13 cellular contexts compared by ENCODE assay signal in the genomic region with DNA sequence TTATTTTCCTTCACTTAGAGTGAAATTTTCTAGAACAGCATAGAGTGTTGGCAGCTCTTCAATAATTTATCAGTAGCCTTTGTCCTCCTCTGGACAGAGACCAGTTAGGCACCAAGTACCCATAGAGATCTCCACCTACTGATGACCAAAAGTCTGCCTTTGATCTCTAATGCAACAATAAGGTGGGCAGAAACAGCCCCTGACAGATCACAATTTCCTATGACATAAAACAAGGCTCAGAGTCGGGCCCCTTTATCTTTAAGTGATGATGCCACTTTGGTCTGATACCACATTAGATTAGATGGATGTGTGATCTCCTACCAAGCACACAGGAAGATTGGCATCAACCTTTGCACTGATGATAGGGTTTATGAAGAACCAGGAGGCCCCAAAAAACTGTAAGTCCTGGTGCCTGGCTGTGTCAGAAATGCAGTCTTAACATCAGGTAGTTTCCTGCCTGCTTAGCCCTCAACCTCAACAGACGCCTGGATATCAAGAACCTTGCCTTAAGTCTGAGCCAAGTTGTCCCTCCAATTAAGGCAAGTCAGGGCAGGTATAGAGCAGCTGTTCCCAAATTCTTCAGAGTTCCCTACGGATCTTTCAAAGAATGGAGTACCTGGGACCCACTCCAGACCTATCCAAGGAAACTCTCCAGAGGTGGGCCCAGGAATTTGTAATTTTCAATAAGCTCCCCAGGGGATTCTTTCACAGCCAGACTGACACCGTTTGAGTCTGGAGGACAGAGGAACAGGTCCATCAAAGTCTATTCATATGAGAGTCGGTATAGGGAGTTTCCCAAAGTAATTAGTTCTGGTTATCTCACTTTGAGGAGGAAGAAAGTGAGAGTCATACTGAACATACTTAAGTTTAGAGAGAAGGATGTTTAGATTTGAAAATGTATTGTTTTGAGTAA. TPM values are rescaled to one million over a fixed set of nuclear protein-coding genes. Genes with fewer than 3 reads are reported as not detected.
DNase-seq lines count a peak whose midpoint lies in the region; TF ChIP-seq lines count a peak whose summit lies in the region.
"Had no signal": no experiment of that assay in that cellular context is flagged by ENCODE, and none has a peak within 500 bp of the region (broad histone marks: within the 10 kb centered on the region; RNA-seq: fewer than 3 reads in every experiment).

No MANE protein-coding gene starts in this region.

- peak overlapping the region; percentile 74 for H3K27ac Mint-ChIP-seq in T-helper 1 cell treated with Interleukin-12 subunit alpha and Interleukin-12 subunit beta and Interleukin-4 antibody, amounts not matched to agents 30 μg/mL and 1 μg/mL, for 36 hours
- H3K27ac Mint-ChIP-seq in activated naive CD4-positive, alpha-beta T cell treated with anti-CD3 and anti-CD28 coated beads, Interleukin-2, amount 10 ng/mL, durations not matched to agents 7 days and 5 days: peak overlapping the region; percentile 56

- no peak overlapping the region for H2AK5ac ChIP-seq in trophoblast cell (ENCODE audit: low read length)

- no peaks in the 10 kb centered on the region for H3K27me3 ChIP-seq in trophoblast cell (ENCODE audit: insufficient read depth, low read length)
- H3K27me3 ChIP-seq: hepatocyte had no signal

- H2BK120ac ChIP-seq in trophoblast cell (ENCODE audit: insufficient read depth, low read length, poor library complexity): no peak overlapping the region

- no peaks in the 10 kb centered on the region for H3K9me3 ChIP-seq in trophoblast cell (ENCODE audit: insufficient read depth, low read depth, low read length)
- H3K9me3 ChIP-seq: thoracic aorta had no signal

- peaks cover 72% of the 10 kb centered on the region for H3K4me1 Mint-ChIP-seq in T-helper 1 cell treated with Interleukin-12 subunit alpha and Interleukin-12 subunit beta and Interleukin-4 antibody, amounts not matched to agents 30 μg/mL and 1 μg/mL, for 36 hours (ENCODE audit: low read depth)
- H3K4me1 Mint-ChIP-seq in activated naive CD4-positive, alpha-beta T cell treated with anti-CD3 and anti-CD28 coated beads, Interleukin-2, amount 10 ng/mL, durations not matched to agents 7 days and 5 days: peaks cover 81% of the 10 kb centered on the region

- no peak overlapping the region for H4K12ac ChIP-seq in trophoblast cell (ENCODE audit: low read depth, low read length)

- CTCF ChIA-PET in activated naive CD4-positive, alpha-beta T cell treated with anti-CD3 and anti-CD28 coated beads, Interleukin-2, amount 10 ng/mL, durations not matched to agents 7 days and 5 days (lab: Charles Lee): interaction anchor here (0.9 to 4.8 kb wide), 6 partner anchors 45 to 238 kb away, joined by 3 to 29 read pairs (median 4); a partner anchor contains a TSS

- H3K4me2 ChIP-seq in trophoblast cell (ENCODE audit: low read length): no peak overlapping the region
- H3K4me2 ChIP-seq: hepatocyte had no signal

- H3K4me3 Mint-ChIP-seq in T-helper 1 cell treated with Interleukin-12 subunit alpha and Interleukin-12 subunit beta and Interleukin-4 antibody, amounts not matched to agents 30 μg/mL and 1 μg/mL, for 36 hours: peak overlapping the region; percentile 50
- H3K4me3 Mint-ChIP-seq in activated naive CD4-positive, alpha-beta T cell treated with anti-CD3 and anti-CD28 coated beads, Interleukin-2, amount 10 ng/mL, durations not matched to agents 7 days and 5 days: no peak overlapping the region
- H3K4me3 Mint-ChIP-seq: naive B cell had no signal

- H3K36me3 ChIP-seq in trophoblast cell (ENCODE audit: control insufficient read depth in 1 of 2, insufficient read depth in 2 of 2, low read length in 2 of 2): no peaks in the 10 kb centered on the region
- H3K36me3 ChIP-seq: thoracic aorta had no signal

- H2AFZ ChIP-seq in trophoblast cell (ENCODE audit: insufficient read depth, low read length, poor library complexity): no peak overlapping the region
- H2AFZ ChIP-seq: hepatocyte had no signal

- H3K27me3 Mint-ChIP-seq in T-helper 1 cell treated with Interleukin-12 subunit alpha and Interleukin-12 subunit beta and Interleukin-4 antibody, amounts not matched to agents 30 μg/mL and 1 μg/mL, for 36 hours (ENCODE audit: low read depth): no peaks in the 10 kb centered on the region
- no peaks in the 10 kb centered on the region for H3K27me3 Mint-ChIP-seq in activated naive CD4-positive, alpha-beta T cell treated with anti-CD3 and anti-CD28 coated beads, Interleukin-2, amount 10 ng/mL, durations not matched to agents 7 days and 5 days
- H3K27me3 Mint-ChIP-seq: naive B cell had no signal

- no peak overlapping the region for H3K27ac ChIP-seq in trophoblast cell (ENCODE audit: low read depth, low read length)
- H3K27ac ChIP-seq: hepatocyte, thoracic aorta had no signal

- no peak overlapping the region for H3K14ac ChIP-seq in trophoblast cell (ENCODE audit: low read length)

- DNase-seq in NCI-H82 (lab: John Stamatoyannopoulos, UW) (peak; percentile 24), NCI-H82 treated with DMSO at 0.1 percent for 48 hours (lab: John Stamatoyannopoulos, UW; ENCODE audit: unreplicated experiment) (no peak), amygdala (lab: John Stamatoyannopoulos, UW) (no peak), foreskin fibroblast (no peak), trophoblast cell (no peak)
- DNase-seq in activated naive CD4-positive, alpha-beta T cell treated with anti-CD3 and anti-CD28 coated beads, Interleukin-2, amount 10 ng/mL, durations not matched to agents 7 days and 5 days: no peak
- peak; percentile 58 for DNase-seq in stimulated activated CD8-positive, alpha-beta memory T cell treated with anti-CD3 and anti-CD28 coated beads, Interleukin-4, amount 100 ng/mL, for 48 hours
- DNase-seq: activated CD4-positive, CD25-positive, alpha-beta regulatory T cell; cortex of kidney; naive B cell had no signal

- H2BK5ac ChIP-seq in trophoblast cell (ENCODE audit: low read depth, low read length, poor library complexity): no peak overlapping the region

- H4K8ac ChIP-seq in trophoblast cell (ENCODE audit: low read depth, low read length): no peak overlapping the region

- no peak overlapping the region for H4K91ac ChIP-seq in trophoblast cell (ENCODE audit: low read depth, low read length)

- no peak overlapping the region for H3K18ac ChIP-seq in trophoblast cell (ENCODE audit: low read length)

- TF ChIP-seq CTCF in foreskin fibroblast (IDR thresholded peaks at IDR 0.05; ENCODE audit: low read depth, low read length): no peak

- no peaks in the 10 kb centered on the region for H3K9me3 Mint-ChIP-seq in T-helper 1 cell treated with Interleukin-12 subunit alpha and Interleukin-12 subunit beta and Interleukin-4 antibody, amounts not matched to agents 30 μg/mL and 1 μg/mL, for 36 hours
- no peaks in the 10 kb centered on the region for H3K9me3 Mint-ChIP-seq in activated naive CD4-positive, alpha-beta T cell treated with anti-CD3 and anti-CD28 coated beads, Interleukin-2, amount 10 ng/mL, durations not matched to agents 7 days and 5 days
- H3K9me3 Mint-ChIP-seq: naive B cell had no signal

- no peak overlapping the region for H3K23ac ChIP-seq in trophoblast cell (ENCODE audit: low read length)

- H3K36me3 Mint-ChIP-seq in T-helper 1 cell treated with Interleukin-12 subunit alpha and Interleukin-12 subunit beta and Interleukin-4 antibody, amounts not matched to agents 30 μg/mL and 1 μg/mL, for 36 hours (ENCODE audit: low read depth): peaks cover 3% of the 10 kb centered on the region
- H3K36me3 Mint-ChIP-seq in activated naive CD4-positive, alpha-beta T cell treated with anti-CD3 and anti-CD28 coated beads, Interleukin-2, amount 10 ng/mL, durations not matched to agents 7 days and 5 days: peaks cover 6% of the 10 kb centered on the region
- H3K36me3 Mint-ChIP-seq: naive B cell had no signal

- H3K9ac ChIP-seq in trophoblast cell (ENCODE audit: low read length): no peak overlapping the region

- no peaks in the 10 kb centered on the region for H3K79me1 ChIP-seq in trophoblast cell (ENCODE audit: low read length)

- H2BK12ac ChIP-seq in trophoblast cell (ENCODE audit: low read length): no peak overlapping the region

- WGBS in trophoblast cell (ENCODE audit: extremely low coverage, insufficient coverage, insufficient read length): no CpG with 5 or more reads among the region's 5 CpGs

- no peaks in the 10 kb centered on the region for H3K79me2 ChIP-seq in trophoblast cell (ENCODE audit: control insufficient read depth, insufficient read depth, low read length, poor library complexity)
- H3K79me2 ChIP-seq: hepatocyte had no signal

- no peaks in the 10 kb centered on the region for H3K4me1 ChIP-seq in trophoblast cell (ENCODE audit: control insufficient read depth in 1 of 2, insufficient read depth in 2 of 2, low read length in 2 of 2)

- H3K4ac ChIP-seq in trophoblast cell (ENCODE audit: low read depth, low read length): no peak overlapping the region

- H3K4me3 ChIP-seq in foreskin fibroblast (ENCODE audit: low read depth in 1 of 2, low read length in 2 of 2): no peak overlapping the region
- no peak overlapping the region for H3K4me3 ChIP-seq in trophoblast cell (ENCODE audit: low read depth, low read length)
- H3K4me3 ChIP-seq: hepatocyte, thoracic aorta had no signal

RNA-seq across cellular contexts. Expression of a gene that starts 30.6 kb away (rescaled TPM):
- polyA plus RNA-seq in trophoblast cell (2013): 0.48 and 0.65 TPM in 2 replicates

RNA-seq across cellular contexts. Expression of a gene that starts 40.5 kb away (rescaled TPM):
- not detected in 2 replicates for polyA plus RNA-seq in trophoblast cell (2013)
- polyA plus RNA-seq: hepatocyte had no signal

Comparison
In these comparisons a context has a peak if more than half of its experiments do, and no peak if none do; other contexts are left out.
1. DNase-seq: peak in NCI-H82 (single experiment) and stimulated activated CD8-positive, alpha-beta memory T cell treated with anti-CD3 and anti-CD28 coated beads, Interleukin-4, amount 100 ng/mL, for 48 hours (single experiment); none in NCI-H82 treated with DMSO at 0.1 percent for 48 hours (single experiment), activated naive CD4-positive, alpha-beta T cell treated with anti-CD3 and anti-CD28 coated beads, Interleukin-2, amount 10 ng/mL, durations not matched to agents 7 days and 5 days (single experiment), amygdala (0 of 56), foreskin fibroblast (0 of 2) and trophoblast cell (0 of 2).